In genomic region chr2:142769761-142770160, GRCh38 we compare ENCODE assay signal across 2 cellular contexts.
TF ChIP-seq lines count a peak whose summit lies in the region.

No MANE protein-coding gene starts in this region.

TF ChIP-seq in IMR-90, 13 proteins besides CTCF, POLR2A, EP300 and RAD21 (continued from another document):
- TF ChIP-seq USF2 (IDR thresholded peaks at IDR 0.05; ENCODE audit: low read depth, low read length) (no peak), MXI1 (IDR thresholded peaks at IDR 0.05; ENCODE audit: borderline replicate concordance, low read depth, low read length) (no peak), MAFK (IDR thresholded peaks at IDR 0.05; ENCODE audit: low read depth, low read length) (no peak), BHLHE40 (IDR thresholded peaks at IDR 0.05; ENCODE audit: low read depth, low read length) (no peak), NFE2L2 (IDR thresholded peaks at IDR 0.05; ENCODE audit: low read depth, low read length) (no peak), RCOR1 (IDR thresholded peaks at IDR 0.05; ENCODE audit: insufficient replicate concordance, low read length) (no peak), SMC3 (IDR thresholded peaks at IDR 0.05; ENCODE audit: low read depth, low read length) (no peak), ELK1 (IDR thresholded peaks at IDR 0.05; ENCODE audit: borderline replicate concordance, low read depth, low read length) (no peak), RFX5 (IDR thresholded peaks at IDR 0.05; ENCODE audit: low read depth, low read length) (no peak), FOS (IDR thresholded peaks at IDR 0.05; ENCODE audit: low read depth, low read length) (no peak), CEBPB (IDR thresholded peaks at IDR 0.05; ENCODE audit: low read depth, low read length) (no peak)

TF ChIP-seq in endothelial cell of umbilical vein, 7 proteins besides CTCF, POLR2A, EP300 and RAD21 (continued from another document):
- TF ChIP-seq GATA2 (IDR thresholded peaks at IDR 0.05; ENCODE audit: insufficient read depth, insufficient read length, low read depth, low read length) (no peak), EZH2 (IDR thresholded peaks at IDR 0.05; ENCODE audit: borderline replicate concordance, low read depth, low read length, severe bottlenecking) (no peak), MYC (IDR thresholded peaks at IDR 0.05; ENCODE audit: low read depth, low read length) (no peak), JUN (IDR thresholded peaks at IDR 0.05; ENCODE audit: borderline replicate concordance, insufficient read depth, insufficient read length, low read depth) (no peak), POLR2AphosphoS5 (IDR thresholded peaks at IDR 0.05; ENCODE audit: insufficient read depth, low read depth, low read length) (no peak)
